ENCODE assay signal across 8 cellular contexts in genomic region chr5:132497488-132497997, GRCh38. TPM values are rescaled to one million over a fixed set of nuclear protein-coding genes. Genes with fewer than 3 reads are reported as not detected.
A peak's percentile ranks its signal among the peaks of the same experiment; 100 is the strongest.
DNase-seq lines count a peak whose midpoint lies in the region; ATAC-seq and TF ChIP-seq lines count a peak whose summit lies in the region.

No MANE protein-coding gene starts in this region.

- peak overlapping the region; percentile 50; the same call in 1 of the 2 replicates for H3K27ac ChIP-seq in C4-2B

- peaks cover 7% of the 10 kb centered on the region for H3K4me1 ChIP-seq in iPS-15b (ENCODE audit: control insufficient read depth, insufficient read depth, low read length)
- peaks cover 37% of the 10 kb centered on the region for H3K4me1 ChIP-seq in skeletal muscle satellite cell (ENCODE audit: control insufficient read depth, insufficient read depth, low read length)

- H3K36me3 ChIP-seq in iPS-15b (ENCODE audit: control insufficient read depth, insufficient read depth, low read length) (no peaks in the 10 kb centered on the region), skeletal muscle satellite cell (ENCODE audit: insufficient read depth, low read length) (no peaks in the 10 kb centered on the region)

- peak overlapping the region; percentile 95 for H3K4me2 ChIP-seq in skeletal muscle satellite cell (ENCODE audit: low read length)

- no peak for TF ChIP-seq CTCF in C4-2B (conservative IDR thresholded peaks at IDR 0.05)
- TF ChIP-seq CTCF in astrocyte of the cerebellum (IDR thresholded peaks at IDR 0.05; ENCODE audit: low read depth, low read length, missing control alignments) = no peak

- H3K27me3 ChIP-seq in iPS-15b (ENCODE audit: control insufficient read depth, insufficient read depth, low read length) = peaks cover 15% of the 10 kb centered on the region
- H3K27me3 ChIP-seq in skeletal muscle satellite cell (ENCODE audit: control insufficient read depth, insufficient read depth, low read length) = no peaks in the 10 kb centered on the region

- peak; percentile 29 for DNase-seq in HuH-7.5 (ENCODE audit: low spot score)
- DNase-seq in astrocyte of the cerebellum (ENCODE audit: low read depth) = peak; percentile 94
- DNase-seq in NCI-H2107 treated with DMSO at 0.1 percent for 48 hours (lab: John Stamatoyannopoulos, UW; ENCODE audit: unreplicated experiment) = no peak
- no peak for DNase-seq in germinal center (ENCODE audit: low spot score)

- no peaks in the 10 kb centered on the region for H3K9me3 ChIP-seq in iPS-15b (ENCODE audit: control insufficient read depth, insufficient read depth, low read length)
- no peaks in the 10 kb centered on the region for H3K9me3 ChIP-seq in skeletal muscle satellite cell (replicated peaks; ENCODE audit: low read length)

- in situ Hi-C loops in astrocyte of the cerebellum (cut with HindIII; ENCODE audit: low sequenced_read_pairs) = no loop called here

- ATAC-seq in HG03139 (IDR thresholded peaks at IDR 0.05; ENCODE audit: unreplicated experiment) = no peak

- H3K4me3 ChIP-seq in astrocyte of the cerebellum (ENCODE audit: low read depth, low read length) = peak overlapping the region; percentile 45
- H3K4me3 ChIP-seq in iPS-15b (ENCODE audit: low read depth, low read length) = peak overlapping the region; percentile 84
- H3K4me3 ChIP-seq in skeletal muscle satellite cell (ENCODE audit: low read length) = peak overlapping the region; percentile 78

- H3K9ac ChIP-seq in iPS-15b (ENCODE audit: low read depth, low read length) = no peak overlapping the region
- peak overlapping the region; percentile 79 for H3K9ac ChIP-seq in skeletal muscle satellite cell (ENCODE audit: low read depth, low read length)

RNA-seq across cellular contexts. Expression of gene IRF1, which starts 7.0 kb away (rescaled TPM):
- 10.6 and 12.9 TPM in 2 replicates for total RNA-seq in skeletal muscle satellite cell (2012; rRNA removed)

RNA-seq across cellular contexts. Expression of gene IL5, which starts 45.8 kb away (rescaled TPM):
- total RNA-seq in skeletal muscle satellite cell (2012; rRNA removed) = not detected in 2 replicates

RNA-seq across cellular contexts. Expression of gene RAD50, which starts 59.2 kb away (rescaled TPM):
- 23.8 and 27.6 TPM in 2 replicates for total RNA-seq in skeletal muscle satellite cell (2012; rRNA removed)

Comparison
In these comparisons a context has a peak if more than half of its experiments do, and no peak if none do; other contexts are left out.
1. DNase-seq: peak in HuH-7.5 (single experiment) and astrocyte of the cerebellum (single experiment); none in NCI-H2107 treated with DMSO at 0.1 percent for 48 hours (single experiment) and germinal center (single experiment).
2. Peak in every context shown above with its lines, with median percentiles within 50 percentile points of each other: H3K4me3 ChIP-seq.